11 cellular contexts compared by ENCODE assay signal in genomic region chr10:62811159-62811875, GRCh38. TPM values are rescaled to one million over a fixed set of nuclear protein-coding genes. Genes with fewer than 3 reads are reported as not detected.
DNase-seq lines count a peak whose midpoint lies in the region; ATAC-seq and TF ChIP-seq lines count a peak whose summit lies in the region.
"Had no signal": no experiment of that assay in that cellular context is flagged by ENCODE, and none has a peak within 500 bp of the region (broad histone marks: within the 10 kb centered on the region; RNA-seq: fewer than 3 reads in every experiment).

No MANE protein-coding gene starts in this region.

- intact Hi-C loops in activated CD4-positive, alpha-beta T cell treated with anti-CD3 and anti-CD28 coated beads for 36 hours (cut with DNase I, micrococcal nuclease), result loop anchor here (1.0 to 10.0 kb wide), 11 partner anchors 32 to 819 kb away; no protein-coding TSS in a partner anchor
- intact Hi-C loops in esophagus squamous epithelium (cut with DNase I), result loop anchor here (10.0 kb wide), 1 partner anchor 197 kb away; no protein-coding TSS in a partner anchor

- H3K27me3 Mint-ChIP-seq in activated CD4-positive, alpha-beta T cell treated with anti-CD3 and anti-CD28 coated beads for 36 hours, result no peaks in the 10 kb centered on the region

- peaks cover 73% of the 10 kb centered on the region for H3K36me3 Mint-ChIP-seq in activated CD4-positive, alpha-beta T cell treated with anti-CD3 and anti-CD28 coated beads for 36 hours (ENCODE audit: low read depth)

- CTCF ChIA-PET in activated CD4-positive, alpha-beta T cell treated with anti-CD3 and anti-CD28 coated beads for 36 hours (lab: Charles Lee), result interaction anchor here (0.5 to 1.7 kb wide), 7 partner anchors 32 to 543 kb away, joined by 3 to 8 read pairs (median 4); no protein-coding TSS in a partner anchor

- peaks cover 0 to 31% (median 6%) of the 10 kb centered on the region in 4 donors for H3K27me3 ChIP-seq in esophagus squamous epithelium

- WGBS in esophagus squamous epithelium, 2 donors, result 71 to 85% methylated on average over 10 of the region's 10 CpGs

- H3K4me3 Mint-ChIP-seq in activated CD4-positive, alpha-beta T cell treated with anti-CD3 and anti-CD28 coated beads for 36 hours, result peak overlapping the region; percentile 99

- no peaks in the 10 kb centered on the region for H3K9me3 Mint-ChIP-seq in activated CD4-positive, alpha-beta T cell treated with anti-CD3 and anti-CD28 coated beads for 36 hours (ENCODE audit: low read depth)

- DNase-seq in activated CD4-positive, alpha-beta T cell treated with anti-CD3 and anti-CD28 coated beads for 36 hours, result peak; percentile 93
- peak; percentile 56 for DNase-seq in stimulated activated CD4-positive, alpha-beta T cell treated with anti-CD3 and anti-CD28 coated beads, Interleukin-12 subunit alpha, Interleukin-12 subunit beta, amount 100 ng/mL, for 4 hours
- DNase-seq in NCI-H2029 treated with DMSO at 0.1 percent for 48 hours (lab: John Stamatoyannopoulos, UW) (no peak), esophagus squamous epithelium (lab: John Stamatoyannopoulos, UW) (no peak), glomerular visceral epithelial cell (ENCODE audit: extremely low spot score) (no peak)
- DNase-seq: kidney glomerular epithelial cell, NCI-H1105, upper lobe of left lung had no signal

- no peak overlapping the region for H3K4me3 ChIP-seq in esophagus squamous epithelium
- H3K4me3 ChIP-seq: upper lobe of left lung had no signal

- POLR2A ChIA-PET in activated CD4-positive, alpha-beta T cell treated with anti-CD3 and anti-CD28 coated beads for 36 hours (lab: Charles Lee), result interaction anchor here (0.6 to 1.9 kb wide), 11 partner anchors 32 to 463 kb away, joined by 3 to 12 read pairs (median 3); no protein-coding TSS in a partner anchor

- no peak for TF ChIP-seq CTCF in esophagus squamous epithelium (IDR thresholded peaks at IDR 0.05)

- peaks cover 22 to 54% (median 26%) of the 10 kb centered on the region in 3 donors for H3K4me1 ChIP-seq in esophagus squamous epithelium

- H3K9me3 ChIP-seq in esophagus squamous epithelium, result no peaks in the 10 kb centered on the region
- H3K9me3 ChIP-seq: upper lobe of left lung had no signal

- H3K4me1 Mint-ChIP-seq in activated CD4-positive, alpha-beta T cell treated with anti-CD3 and anti-CD28 coated beads for 36 hours, result peaks cover 75% of the 10 kb centered on the region

- peak overlapping the region; percentile 87 for H3K27ac Mint-ChIP-seq in activated CD4-positive, alpha-beta T cell treated with anti-CD3 and anti-CD28 coated beads for 36 hours

- peak; percentile 32 for ATAC-seq in GM18505 (IDR thresholded peaks at IDR 0.05; ENCODE audit: unreplicated experiment)
- ATAC-seq in HG02642 (IDR thresholded peaks at IDR 0.05; ENCODE audit: poor library complexity, unreplicated experiment), result peak; percentile 48
- peak; percentile 48 for ATAC-seq in activated CD4-positive, alpha-beta T cell treated with anti-CD3 and anti-CD28 coated beads for 36 hours
- ATAC-seq in esophagus mucosa, result no peak

- peak; percentile 55 for TF ChIP-seq POLR2A in GM18505 (IDR thresholded peaks at IDR 0.05; ENCODE audit: borderline replicate concordance, extremely low read depth, insufficient read depth, insufficient read length)
- no peak for TF ChIP-seq POLR2A in esophagus squamous epithelium (IDR thresholded peaks at IDR 0.05)

- H3K36me3 ChIP-seq in esophagus squamous epithelium, result peaks cover 0 to 18% (median 0%) of the 10 kb centered on the region in 3 donors

- H3K27ac ChIP-seq in esophagus squamous epithelium, result no peak overlapping the region
- H3K27ac ChIP-seq: upper lobe of left lung had no signal

RNA-seq across cellular contexts. Expression of gene EGR2, which starts 4.8 kb away (rescaled TPM):
- total RNA-seq in activated CD4-positive, alpha-beta T cell treated with anti-CD3 and anti-CD28 coated beads for 36 hours, result 10 to 100 TPM; 46.0 to 53.9 TPM
- total RNA-seq in esophagus mucosa (0.96 TPM), esophagus squamous epithelium (under 1 TPM; under 0.01 to 0.62 (median 0.48) TPM)

RNA-seq across cellular contexts. Expression of gene ADO, which starts 6.8 kb away (rescaled TPM):
- 10 to 100 TPM; 21.5 to 23.2 TPM for total RNA-seq in activated CD4-positive, alpha-beta T cell treated with anti-CD3 and anti-CD28 coated beads for 36 hours
- total RNA-seq in esophagus mucosa (10.0 TPM), esophagus squamous epithelium (10 to 100 TPM in 3 of 4 donors, 1 to 10 TPM in 1; 10.0 to 16.0 (median 13.8) TPM)

Comparison
In these comparisons a context has a peak if more than half of its experiments do, and no peak if none do; other contexts are left out.
1. DNase-seq: peak in activated CD4-positive, alpha-beta T cell treated with anti-CD3 and anti-CD28 coated beads for 36 hours (single experiment) and stimulated activated CD4-positive, alpha-beta T cell treated with anti-CD3 and anti-CD28 coated beads, Interleukin-12 subunit alpha, Interleukin-12 subunit beta, amount 100 ng/mL, for 4 hours (single experiment); none in NCI-H2029 treated with DMSO at 0.1 percent for 48 hours (single experiment), esophagus squamous epithelium (single experiment) and glomerular visceral epithelial cell (single experiment).
2. RNA of gene EGR2, which starts 4.8 kb away (total RNA-seq): 46.0 to 53.9 TPM in activated CD4-positive, alpha-beta T cell treated with anti-CD3 and anti-CD28 coated beads for 36 hours; 0.96 TPM in esophagus mucosa (single experiment) and under 0.01 to 0.62 TPM in esophagus squamous epithelium; every median in the first group is over 10 times any median in the second.